ENCODE assay signal across 39 cellular contexts in the genomic region with DNA sequence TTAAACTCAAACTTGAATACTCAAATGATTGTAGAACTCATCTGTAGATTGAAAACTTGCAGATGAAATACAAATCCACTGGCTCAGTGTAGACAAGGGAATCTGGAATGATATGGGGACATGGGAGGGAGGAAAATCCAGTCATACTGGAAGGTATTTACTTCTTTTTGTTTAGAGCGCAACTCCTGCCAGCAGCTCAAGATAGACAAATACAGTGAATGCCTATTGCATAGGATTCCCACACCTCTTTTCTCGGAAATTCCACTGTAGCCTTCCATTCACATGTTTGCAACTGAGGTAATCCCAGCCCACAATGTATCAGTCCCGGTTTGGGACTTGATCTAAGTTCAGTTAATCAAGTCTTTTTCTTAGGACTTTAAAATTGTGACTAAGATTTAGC.
"Had no signal": no experiment of that assay in that cellular context is flagged by ENCODE, and none has a peak within 500 bp of the region (broad histone marks: within the 10 kb centered on the region; RNA-seq: fewer than 3 reads in every experiment).

No MANE protein-coding gene starts in this region.

- H3K4me3 Mint-ChIP-seq: activated naive CD4-positive, alpha-beta T cell treated with anti-CD3 and anti-CD28 coated beads for 36 hours; activated naive CD4-positive, alpha-beta T cell treated with anti-CD3 and anti-CD28 coated beads, Interleukin-2, amount 10 ng/mL, durations not matched to agents 7 days and 5 days; activated naive CD4-positive, alpha-beta T cell treated with anti-CD3 and anti-CD28 coated beads, Interleukin-2, amount 50 U/mL, for 24 hours; activated naive CD8-positive, alpha-beta T cell; activated naive CD8-positive, alpha-beta T cell treated with anti-CD3 and anti-CD28 coated beads for 36 hours; activated naive CD8-positive, alpha-beta T cell treated with anti-CD3 and anti-CD28 coated beads, Interleukin-2, amount 10 ng/mL, durations not matched to agents 7 days and 5 days; activated naive CD8-positive, alpha-beta T cell treated with anti-CD3 and anti-CD28 coated beads, Interleukin-2, amount 50 U/mL, for 24 hours; activated T-cell treated with anti-CD3 and anti-CD28 coated beads, Interleukin-2, amount 50 U/mL, for 24 hours; activated T-cell treated with anti-CD3 and anti-CD28 coated beads, Interleukin-2, amount 50 U/mL, for 4 hours; activated T-cell treated with anti-CD3 and anti-CD28 coated beads, Interleukin-2, amount 50 U/mL, for 72 hours; activated T-helper 1 cell treated with anti-CD3 and anti-CD28 coated beads, Interleukin-12 subunit alpha, Interleukin-12 subunit beta, Interleukin-2, Interleukin-4 antibody, amounts not matched to agents 30 ng/mL and 10 ng/mL and 1 ng/mL, durations not matched to agents 14 hours and 24 hours and 36 hours; activated T-helper 17 cell treated with anti-CD3 and anti-CD28 coated beads, Interleukin-2, amount 50 U/mL, for 72 hours; brain; central memory CD8-positive, alpha-beta T cell had no signal

- H3K4me1 ChIP-seq: adrenal gland, ascending aorta, body of pancreas, breast epithelium had no signal

- ATAC-seq: activated naive CD4-positive, alpha-beta T cell treated with anti-CD3 and anti-CD28 coated beads, Interleukin-2, amount 50 U/mL, for 72 hours; activated naive CD8-positive, alpha-beta T cell treated with anti-CD3 and anti-CD28 coated beads, Interleukin-2, amount 50 U/mL, for 24 hours; activated T-cell treated with anti-CD3 and anti-CD28 coated beads, Interleukin-2, amount 50 U/mL, for 4 hours; activated T-cell treated with anti-CD3 and anti-CD28 coated beads, Interleukin-2, amount 50 U/mL, for 72 hours; activated T-helper 17 cell treated with anti-CD3 and anti-CD28 coated beads, Interleukin-2, amount 50 U/mL, for 72 hours; body of pancreas had no signal

- H3K9me3 Mint-ChIP-seq: activated naive CD4-positive, alpha-beta T cell treated with anti-CD3 and anti-CD28 coated beads for 36 hours; activated naive CD4-positive, alpha-beta T cell treated with anti-CD3 and anti-CD28 coated beads, Interleukin-2, amount 50 U/mL, for 24 hours; activated naive CD8-positive, alpha-beta T cell treated with anti-CD3 and anti-CD28 coated beads for 36 hours; activated T-cell treated with anti-CD3 and anti-CD28 coated beads, Interleukin-2, amount 50 U/mL, for 4 hours; central memory CD8-positive, alpha-beta T cell had no signal

- H3K4me1 Mint-ChIP-seq: activated naive CD4-positive, alpha-beta T cell treated with anti-CD3 and anti-CD28 coated beads, Interleukin-2, amount 10 ng/mL, durations not matched to agents 7 days and 5 days; activated naive CD4-positive, alpha-beta T cell treated with anti-CD3 and anti-CD28 coated beads, Interleukin-2, amount 50 U/mL, for 24 hours; activated naive CD8-positive, alpha-beta T cell treated with anti-CD3 and anti-CD28 coated beads for 36 hours; activated naive CD8-positive, alpha-beta T cell treated with anti-CD3 and anti-CD28 coated beads, Interleukin-2, amount 50 U/mL, for 24 hours; activated T-helper 17 cell treated with anti-CD3 and anti-CD28 coated beads, Interleukin-2, amount 50 U/mL, for 72 hours; brain; central memory CD8-positive, alpha-beta T cell had no signal

- H3K27ac Mint-ChIP-seq: activated naive CD4-positive, alpha-beta T cell treated with anti-CD3 and anti-CD28 coated beads for 36 hours; activated naive CD4-positive, alpha-beta T cell treated with anti-CD3 and anti-CD28 coated beads, Interleukin-2, amount 10 ng/mL, durations not matched to agents 7 days and 5 days; activated naive CD4-positive, alpha-beta T cell treated with anti-CD3 and anti-CD28 coated beads, Interleukin-2, amount 50 U/mL, for 24 hours; activated naive CD8-positive, alpha-beta T cell; activated naive CD8-positive, alpha-beta T cell treated with anti-CD3 and anti-CD28 coated beads for 36 hours; activated naive CD8-positive, alpha-beta T cell treated with anti-CD3 and anti-CD28 coated beads, Interleukin-2, amount 10 ng/mL, durations not matched to agents 7 days and 5 days; activated naive CD8-positive, alpha-beta T cell treated with anti-CD3 and anti-CD28 coated beads, Interleukin-2, amount 50 U/mL, for 24 hours; activated T-cell treated with anti-CD3 and anti-CD28 coated beads, Interleukin-2, amount 50 U/mL, for 24 hours; activated T-cell treated with anti-CD3 and anti-CD28 coated beads, Interleukin-2, amount 50 U/mL, for 72 hours; activated T-helper 1 cell treated with anti-CD3 and anti-CD28 coated beads, Interleukin-12 subunit alpha, Interleukin-12 subunit beta, Interleukin-2, Interleukin-4 antibody, amounts not matched to agents 30 ng/mL and 10 ng/mL and 1 ng/mL, durations not matched to agents 14 hours and 24 hours and 36 hours; activated T-helper 17 cell treated with anti-CD3 and anti-CD28 coated beads, Interleukin-2, amount 50 U/mL, for 72 hours; activated T-helper 2 cell treated with anti-CD3 and anti-CD28 coated beads, Interferon-gamma antibody, Interleukin-2, Interleukin-4, amounts not matched to agents 10 μg/mL and 5 μg/mL and 100 μg/mL, durations not matched to agents 14 hours and 24 hours and 36 hours; brain had no signal

- H3K27me3 Mint-ChIP-seq: activated naive CD4-positive, alpha-beta T cell treated with anti-CD3 and anti-CD28 coated beads, Interleukin-2, amount 10 ng/mL, durations not matched to agents 7 days and 5 days; activated naive CD4-positive, alpha-beta T cell treated with anti-CD3 and anti-CD28 coated beads, Interleukin-2, amount 50 U/mL, for 24 hours; activated naive CD8-positive, alpha-beta T cell; activated naive CD8-positive, alpha-beta T cell treated with anti-CD3 and anti-CD28 coated beads for 36 hours; activated naive CD8-positive, alpha-beta T cell treated with anti-CD3 and anti-CD28 coated beads, Interleukin-2, amount 10 ng/mL, durations not matched to agents 7 days and 5 days; activated naive CD8-positive, alpha-beta T cell treated with anti-CD3 and anti-CD28 coated beads, Interleukin-2, amount 50 U/mL, for 24 hours; activated T-cell treated with anti-CD3 and anti-CD28 coated beads, Interleukin-2, amount 50 U/mL, for 24 hours; activated T-helper 17 cell treated with anti-CD3 and anti-CD28 coated beads, Interleukin-2, amount 50 U/mL, for 72 hours; brain; central memory CD8-positive, alpha-beta T cell had no signal

- DNase-seq: activated effector memory CD4-positive, alpha-beta T cell treated with anti-CD3 and anti-CD28 coated beads, Interleukin-2, amount 50 U/mL, for 16 hours; activated effector memory CD4-positive, alpha-beta T cell treated with Interleukin-2 at 50 U/mL for 16 hours; activated gamma-delta T cell treated with Interleukin-2 at 50 U/mL for 16 hours; activated naive CD4-positive, alpha-beta T cell; activated naive CD4-positive, alpha-beta T cell treated with anti-CD3 and anti-CD28 coated beads for 36 hours; activated naive CD4-positive, alpha-beta T cell treated with anti-CD3 and anti-CD28 coated beads, Interleukin-2, amount 10 ng/mL, durations not matched to agents 7 days and 5 days; activated naive CD4-positive, alpha-beta T cell treated with anti-CD3 and anti-CD28 coated beads, Interleukin-2, amount 50 U/mL, for 16 hours; activated naive CD4-positive, alpha-beta T cell treated with Interleukin-2 at 50 U/mL for 16 hours; activated naive CD8-positive, alpha-beta T cell treated with anti-CD3 and anti-CD28 coated beads for 36 hours; activated naive CD8-positive, alpha-beta T cell treated with anti-CD3 and anti-CD28 coated beads, Interleukin-2, amount 10 ng/mL, durations not matched to agents 7 days and 5 days; activated naive CD8-positive, alpha-beta T cell treated with anti-CD3 and anti-CD28 coated beads, Interleukin-2, amount 50 U/mL, for 24 hours; activated T-cell treated with anti-CD3 and anti-CD28 coated beads, Interleukin-2, amount 50 U/mL, for 1 hour; activated T-cell treated with anti-CD3 and anti-CD28 coated beads, Interleukin-2, amount 50 U/mL, for 24 hours; activated T-cell treated with anti-CD3 and anti-CD28 coated beads, Interleukin-2, amount 50 U/mL, for 4 hours; activated T-cell treated with anti-CD3 and anti-CD28 coated beads, Interleukin-2, amount 50 U/mL, for 48 hours; activated T-cell treated with anti-CD3 and anti-CD28 coated beads, Interleukin-2, amount 50 U/mL, for 72 hours; adrenal gland; amniotic stem cell; amygdala; anterior cingulate cortex; aorta; body of pancreas; brain microvascular endothelial cell; caudate nucleus; central memory CD4-positive, alpha-beta T cell; cerebellar nuclear complex had no signal

- H3K4me3 ChIP-seq: adrenal gland, ascending aorta, body of pancreas, breast epithelium, cardiac muscle cell had no signal

- H3K36me3 Mint-ChIP-seq: activated naive CD8-positive, alpha-beta T cell; activated naive CD8-positive, alpha-beta T cell treated with anti-CD3 and anti-CD28 coated beads for 36 hours had no signal

- H3K9me3 ChIP-seq: ascending aorta, body of pancreas had no signal

- H3K27ac ChIP-seq: adrenal gland, ascending aorta, body of pancreas, brain microvascular endothelial cell, breast epithelium, cardiac muscle cell had no signal

- H3K27me3 ChIP-seq: adrenal gland, ascending aorta, body of pancreas, brain microvascular endothelial cell, breast epithelium, cardiac muscle cell had no signal

- H3K36me3 ChIP-seq: adrenal gland, ascending aorta, brain microvascular endothelial cell, breast epithelium, cardiac muscle cell had no signal

- FAIRE-seq: astrocyte, bronchial epithelial cell had no signal
